14 cellular contexts compared by ENCODE assay signal in the genomic region with DNA sequence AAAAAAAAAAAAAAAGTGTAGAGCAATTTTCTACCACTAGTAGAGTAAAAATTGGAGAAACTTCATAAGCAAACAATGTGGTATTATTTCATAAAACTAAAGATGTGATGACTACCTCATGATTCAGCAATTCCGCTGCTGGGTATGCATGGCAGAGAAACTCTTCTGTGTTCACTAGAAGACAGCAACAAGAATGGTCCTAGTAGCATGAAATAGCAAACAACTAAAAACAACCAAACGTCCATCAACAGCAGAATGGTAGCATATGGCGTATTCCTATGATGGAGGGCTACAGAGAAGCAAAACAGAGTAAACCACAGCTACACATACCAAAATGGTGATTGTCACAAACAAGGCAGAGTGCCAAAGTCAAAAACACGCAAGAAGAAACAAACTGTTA. TPM values are rescaled to one million over a fixed set of nuclear protein-coding genes. Genes with fewer than 3 reads are reported as not detected.
A peak's percentile ranks its signal among the peaks of the same experiment; 100 is the strongest.
DNase-seq lines count a peak whose midpoint lies in the region; ATAC-seq and TF ChIP-seq lines count a peak whose summit lies in the region.
"Had no signal": no experiment of that assay in that cellular context is flagged by ENCODE, and none has a peak within 500 bp of the region (broad histone marks: within the 10 kb centered on the region; RNA-seq: fewer than 3 reads in every experiment).

No MANE protein-coding gene starts in this region.

- no peaks in the 10 kb centered on the region for H3K36me3 Mint-ChIP-seq in natural killer cell
- H3K36me3 Mint-ChIP-seq: activated naive CD8-positive, alpha-beta T cell treated with anti-CD3 and anti-CD28 coated beads for 36 hours had no signal

- no peak overlapping the region for H3K4me3 ChIP-seq in epithelial cell of esophagus (ENCODE audit: low read length)
- no peak overlapping the region for H3K4me3 ChIP-seq in skeletal muscle cell (ENCODE audit: low read depth, low read length)
- H3K4me3 ChIP-seq: left lung, ovary, thoracic aorta had no signal

- intact Hi-C loops in natural killer cell (cut with micrococcal nuclease) (no loop called here), Right ventricle myocardium superior (cut with DNase I) (no loop called here)

- TF ChIP-seq CTCF in epithelial cell of esophagus (IDR thresholded peaks at IDR 0.05; ENCODE audit: insufficient read depth, low read depth, low read length, missing control alignments) (no peak), natural killer cell (IDR thresholded peaks at IDR 0.05) (no peak)

- DNase-seq in GM04504 (ENCODE audit: low read depth) (peak; percentile 89), RKO (ENCODE audit: low spot score) (peak; percentile 95), epithelial cell of esophagus (ENCODE audit: low read depth) (peak; percentile 93), skeletal muscle cell (ENCODE audit: low read depth) (peak; percentile 74), natural killer cell (no peak), NCI-H524 (lab: John Stamatoyannopoulos, UW) (no peak), Right ventricle myocardium superior (no peak)
- DNase-seq: activated naive CD8-positive, alpha-beta T cell treated with anti-CD3 and anti-CD28 coated beads for 36 hours; left lung; NCI-H1092; NK-92 treated with Interleukin-12 subunit alpha and Interleukin-12 subunit beta, amount 100 ng/mL, for 24 hours; ovary had no signal

- no peaks in the 10 kb centered on the region for H3K4me1 Mint-ChIP-seq in natural killer cell
- H3K4me1 Mint-ChIP-seq: activated naive CD8-positive, alpha-beta T cell treated with anti-CD3 and anti-CD28 coated beads for 36 hours had no signal

- no peak overlapping the region for H3K4me3 Mint-ChIP-seq in natural killer cell
- H3K4me3 Mint-ChIP-seq: activated naive CD8-positive, alpha-beta T cell treated with anti-CD3 and anti-CD28 coated beads for 36 hours; T-helper 2 cell treated with Interferon-gamma antibody and Interleukin-4, amounts not matched to agents 5 μg/mL and 100 μg/mL, for 36 hours had no signal

- H3K27me3 Mint-ChIP-seq in natural killer cell (ENCODE audit: low read depth in 2 of 2) = peaks cover 7 to 12% of the 10 kb centered on the region in 2 donors

- ATAC-seq in natural killer cell (no peak), Right ventricle myocardium superior (ENCODE audit: poor library complexity) (no peak)
- ATAC-seq: left lung had no signal

- no peak overlapping the region for H3K27ac Mint-ChIP-seq in natural killer cell
- H3K27ac Mint-ChIP-seq: activated naive CD8-positive, alpha-beta T cell treated with anti-CD3 and anti-CD28 coated beads for 36 hours; T-helper 2 cell treated with Interferon-gamma antibody and Interleukin-4, amounts not matched to agents 5 μg/mL and 100 μg/mL, for 36 hours had no signal

- H3K9me3 Mint-ChIP-seq in natural killer cell = no peaks in the 10 kb centered on the region
- H3K9me3 Mint-ChIP-seq: activated naive CD8-positive, alpha-beta T cell treated with anti-CD3 and anti-CD28 coated beads for 36 hours; T-helper 2 cell treated with Interferon-gamma antibody and Interleukin-4, amounts not matched to agents 5 μg/mL and 100 μg/mL, for 36 hours had no signal

RNA-seq across cellular contexts. Expression of gene HTR1D, which starts 18.9 kb away (rescaled TPM):
- not detected for total RNA-seq in natural killer cell
- not detected for total RNA-seq in Right ventricle myocardium superior
- total RNA-seq: activated naive CD8-positive, alpha-beta T cell treated with anti-CD3 and anti-CD28 coated beads for 36 hours; thoracic aorta had no signal

RNA-seq across cellular contexts. Expression of gene LUZP1, which starts 29.7 kb away (rescaled TPM):
- total RNA-seq in natural killer cell = 10 to 100 TPM; 37.0 to 49.4 (median 39.6) TPM
- total RNA-seq in Right ventricle myocardium superior = 26.3 TPM

Comparison
In these comparisons a context has a peak if more than half of its experiments do, and no peak if none do; other contexts are left out.
1. DNase-seq: peak in GM04504 (single experiment), RKO (single experiment), epithelial cell of esophagus (single experiment) and skeletal muscle cell (single experiment); none in natural killer cell (single experiment), NCI-H524 (0 of 2) and Right ventricle myocardium superior (single experiment).